Comparison of ENCODE assay signal across 26 cellular contexts in the genomic region with DNA sequence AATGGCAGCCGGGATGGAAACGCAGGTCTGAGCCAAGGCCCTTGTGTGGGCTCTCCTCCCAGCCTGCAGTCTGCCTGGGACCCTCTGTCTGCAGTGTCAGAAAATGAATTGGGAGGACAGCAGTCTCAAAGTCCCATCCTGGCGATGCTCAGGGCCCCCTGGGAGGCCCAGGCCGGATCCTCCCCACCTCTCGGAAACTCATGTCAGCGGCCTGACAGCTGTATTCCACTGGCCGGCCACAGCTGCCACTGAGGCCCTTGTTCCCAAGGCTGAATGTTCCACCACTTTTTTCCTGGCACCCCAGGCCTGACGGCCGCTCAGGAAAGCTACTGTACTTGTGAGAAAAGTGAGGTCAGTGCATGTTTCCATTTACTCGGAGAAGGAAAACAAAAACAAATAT.
A peak's percentile ranks its signal among the peaks of the same experiment; 100 is the strongest.
DNase-seq lines count a peak whose midpoint lies in the region; ATAC-seq, FAIRE-seq and TF ChIP-seq lines count a peak whose summit lies in the region.
"Had no signal": no experiment of that assay in that cellular context is flagged by ENCODE, and none has a peak within 500 bp of the region (broad histone marks: within the 10 kb centered on the region; RNA-seq: fewer than 3 reads in every experiment).

No MANE protein-coding gene starts in this region.

- H3K9me3 ChIP-seq in right atrium auricular region (no peaks in the 10 kb centered on the region), pancreas (no peaks in the 10 kb centered on the region), mucosa of descending colon (no peaks in the 10 kb centered on the region)

- H3K4me1 ChIP-seq in right atrium auricular region (peaks cover 0 to 11% of the 10 kb centered on the region in 2 donors), pancreas (no peaks in the 10 kb centered on the region), mucosa of descending colon (ENCODE audit: low read depth) (no peaks in the 10 kb centered on the region)

- peak overlapping the region; percentile 40 for H3K27ac Mint-ChIP-seq in glutamatergic neuron (ENCODE audit: unreplicated experiment)
- no peak overlapping the region for H3K27ac Mint-ChIP-seq in stimulated activated memory B cell treated with anti-CD40 and anti-IgM and Interleukin-4, amounts not matched to agents 10 μg/mL and 1 μg/mL and 100 μg/mL, for 72 hours

- peaks cover 11% of the 10 kb centered on the region for H3K4me1 Mint-ChIP-seq in glutamatergic neuron (ENCODE audit: low read depth, unreplicated experiment)
- peaks cover 5% of the 10 kb centered on the region for H3K4me1 Mint-ChIP-seq in stimulated activated memory B cell treated with anti-CD40 and anti-IgM and Interleukin-4, amounts not matched to agents 10 μg/mL and 1 μg/mL and 100 μg/mL, for 72 hours

- no peak for FAIRE-seq in pancreas (lab: Jason Lieb, UNC)
- FAIRE-seq: D721Med, GM19239 had no signal

- H3K4me3 ChIP-seq in right atrium auricular region: no peak overlapping the region
- H3K4me3 ChIP-seq in pancreas: no peak overlapping the region
- H3K4me3 ChIP-seq in mucosa of descending colon: no peak overlapping the region

- H3K36me3 Mint-ChIP-seq in glutamatergic neuron (ENCODE audit: unreplicated experiment): peaks cover 10% of the 10 kb centered on the region
- no peaks in the 10 kb centered on the region for H3K36me3 Mint-ChIP-seq in stimulated activated memory B cell treated with anti-CD40 and anti-IgM and Interleukin-4, amounts not matched to agents 10 μg/mL and 1 μg/mL and 100 μg/mL, for 72 hours

- DNase-seq in Right ventricle myocardium inferior (ENCODE audit: missing footprints) (no peak), right atrium auricular region (ENCODE audit: low spot score) (no peak), glutamatergic neuron (peak; percentile 49), islet precursor cell (peak; percentile 41), pancreas (peak in 3 of 6 donors; percentile 17 to 53 (median 23)), EL (no peak), mucosa of descending colon (no peak)
- DNase-seq: 8988T; AML-193; DMS53; GF-D8; GOT3; IMR-90; NCI-H1105; NCI-H2029 treated with DMSO at 0.1 percent for 48 hours; NCI-H2171; NCI-H345; NCI-H524; NCI-H774; NK-92 treated with Interleukin-12 subunit alpha and Interleukin-12 subunit beta, amount 100 ng/mL, for 24 hours had no signal

- no peak overlapping the region for H3K4me3 Mint-ChIP-seq in glutamatergic neuron (ENCODE audit: unreplicated experiment)
- no peak overlapping the region for H3K4me3 Mint-ChIP-seq in stimulated activated memory B cell treated with anti-CD40 and anti-IgM and Interleukin-4, amounts not matched to agents 10 μg/mL and 1 μg/mL and 100 μg/mL, for 72 hours

- peaks cover 5% of the 10 kb centered on the region for H3K9me3 Mint-ChIP-seq in glutamatergic neuron (ENCODE audit: unreplicated experiment)
- H3K9me3 Mint-ChIP-seq in stimulated activated memory B cell treated with anti-CD40 and anti-IgM and Interleukin-4, amounts not matched to agents 10 μg/mL and 1 μg/mL and 100 μg/mL, for 72 hours: peaks cover 6% of the 10 kb centered on the region

- ATAC-seq in Right ventricle myocardium inferior (peak; percentile 36), pancreas (peak in 3 of 4 donors; percentile 43 to 56 (median 48)), mucosa of descending colon (no peak)
- no peak for ATAC-seq in stimulated activated memory B cell treated with anti-CD40 and anti-IgM and Interleukin-4, amounts not matched to agents 10 μg/mL and 1 μg/mL and 100 μg/mL, for 72 hours
- ATAC-seq: HCT116 had no signal

- intact Hi-C loops in Right ventricle myocardium inferior (cut with DNase I) (no loop called here), pancreas (cut with DNase I) (no loop called here), mucosa of descending colon (cut with DNase I, micrococcal nuclease) (no loop called here)

- H3K27ac ChIP-seq in right atrium auricular region (no peak overlapping the region), pancreas (no peak overlapping the region)
- H3K27ac ChIP-seq: C4-2B, KMS-11 had no signal

- H3K27me3 ChIP-seq in right atrium auricular region (no peaks in the 10 kb centered on the region), pancreas (no peaks in the 10 kb centered on the region)

- 30 to 36% methylated on average over 10 of the region's 10 CpGs for WGBS in pancreas, 2 donors

- peaks cover 9% of the 10 kb centered on the region for H3K27me3 Mint-ChIP-seq in glutamatergic neuron (ENCODE audit: unreplicated experiment)
- peaks cover 35% of the 10 kb centered on the region for H3K27me3 Mint-ChIP-seq in stimulated activated memory B cell treated with anti-CD40 and anti-IgM and Interleukin-4, amounts not matched to agents 10 μg/mL and 1 μg/mL and 100 μg/mL, for 72 hours

- TF ChIP-seq CTCF in right atrium auricular region (IDR thresholded peaks at IDR 0.05) (no peak), glutamatergic neuron (IDR thresholded peaks at IDR 0.05; ENCODE audit: partially characterized antibody, unreplicated experiment) (no peak), pancreas (IDR thresholded peaks at IDR 0.05) (no peak), mucosa of descending colon (IDR thresholded peaks at IDR 0.05) (no peak)

- H3K36me3 ChIP-seq in right atrium auricular region: no peaks in the 10 kb centered on the region
- H3K36me3 ChIP-seq in pancreas: no peaks in the 10 kb centered on the region
- H3K36me3 ChIP-seq in mucosa of descending colon (ENCODE audit: low read depth): no peaks in the 10 kb centered on the region

Comparison
In these comparisons a context has a peak if more than half of its experiments do, and no peak if none do; other contexts are left out.
1. ATAC-seq: peak in Right ventricle myocardium inferior (single experiment) and pancreas (3 of 4); none in stimulated activated memory B cell treated with anti-CD40 and anti-IgM and Interleukin-4, amounts not matched to agents 10 μg/mL and 1 μg/mL and 100 μg/mL, for 72 hours (single experiment) and mucosa of descending colon (single experiment).
2. DNase-seq: peak in glutamatergic neuron (single experiment) and islet precursor cell (single experiment); none in Right ventricle myocardium inferior (single experiment), right atrium auricular region (single experiment), EL (single experiment) and mucosa of descending colon (0 of 3).